Comparison of ENCODE assay signal across 8 cellular contexts in the genomic region with DNA sequence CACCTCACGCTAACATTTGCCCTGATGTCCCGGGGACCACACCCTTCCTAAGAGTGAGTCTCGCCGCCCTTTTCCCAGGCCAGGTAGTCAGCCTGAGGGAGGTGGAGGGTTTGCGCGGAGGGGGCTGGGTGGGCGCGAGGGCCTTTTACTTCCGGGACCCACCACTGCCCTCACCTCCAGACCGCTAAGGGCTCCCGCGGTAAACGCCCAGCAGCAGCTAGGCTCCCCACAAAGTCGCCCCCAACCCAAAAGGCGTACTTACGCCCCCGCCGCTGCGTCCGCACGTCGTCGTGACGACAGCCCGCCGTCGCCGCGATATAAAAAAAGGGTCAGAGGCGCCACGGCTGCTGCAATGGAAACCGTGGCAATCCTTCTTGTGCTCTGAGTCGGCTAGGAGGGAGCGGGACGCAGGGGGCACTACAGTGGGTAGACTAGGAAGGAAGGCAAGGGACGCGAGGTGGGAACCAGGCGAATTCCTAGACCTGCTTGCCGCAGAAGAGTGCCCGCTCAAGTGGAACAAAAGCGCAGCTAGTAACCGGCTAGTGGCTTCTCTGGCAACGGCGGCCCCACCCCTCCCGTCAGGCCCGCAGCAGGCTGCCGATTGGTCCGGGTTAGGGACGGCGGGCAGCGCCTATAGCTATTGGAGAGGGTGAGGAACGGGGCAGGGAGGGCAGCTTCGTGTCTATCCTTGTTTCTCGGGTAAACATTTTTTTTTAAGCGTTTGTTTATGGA. TPM values are rescaled to one million over a fixed set of nuclear protein-coding genes. Genes with fewer than 3 reads are reported as not detected.
DNase-seq lines count a peak whose midpoint lies in the region; ATAC-seq and TF ChIP-seq lines count a peak whose summit lies in the region.

A gene with protein sequence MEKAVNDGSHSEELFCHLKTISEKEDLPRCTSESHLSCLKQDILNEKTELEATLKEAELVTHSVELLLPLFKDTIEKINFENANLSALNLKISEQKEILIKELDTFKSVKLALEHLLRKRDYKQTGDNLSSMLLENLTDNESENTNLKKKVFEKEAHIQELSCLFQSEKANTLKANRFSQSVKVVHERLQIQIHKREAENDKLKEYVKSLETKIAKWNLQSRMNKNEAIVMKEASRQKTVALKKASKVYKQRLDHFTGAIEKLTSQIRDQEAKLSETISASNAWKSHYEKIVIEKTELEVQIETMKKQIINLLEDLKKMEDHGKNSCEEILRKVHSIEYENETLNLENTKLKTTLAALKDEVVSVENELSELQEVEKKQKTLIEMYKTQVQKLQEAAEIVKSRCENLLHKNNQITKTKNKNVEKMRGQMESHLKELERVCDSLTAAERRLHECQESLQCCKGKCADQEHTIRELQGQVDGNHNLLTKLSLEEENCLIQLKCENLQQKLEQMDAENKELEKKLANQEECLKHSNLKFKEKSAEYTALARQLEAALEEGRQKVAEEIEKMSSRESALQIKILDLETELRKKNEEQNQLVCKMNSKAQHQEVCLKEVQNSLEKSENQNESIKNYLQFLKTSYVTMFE (minus strand): TSS at position 553 of the 732 bp plus-strand sequence. CDS start 9,296 bp downstream, outside the sequence.

- H3K9me3 Mint-ChIP-seq in activated naive CD4-positive, alpha-beta T cell treated with anti-CD3 and anti-CD28 coated beads, Interleukin-2, amount 50 U/mL, for 72 hours, result peaks cover 0 to 5% of the 10 kb centered on the region in 2 donors

- peak; percentile 86 for DNase-seq in GM06990 (ENCODE audit: extremely low read depth, insufficient read length)
- DNase-seq in NCI-H1092 treated with DMSO at 0.1 percent for 48 hours (lab: John Stamatoyannopoulos, UW), result peak; percentile 85
- peak; percentile 64 for DNase-seq in SKM-1 (lab: John Stamatoyannopoulos, UW; ENCODE audit: unreplicated experiment)
- DNase-seq in activated naive CD4-positive, alpha-beta T cell treated with anti-CD3 and anti-CD28 coated beads, Interleukin-2, amount 50 U/mL, for 72 hours (ENCODE audit: low spot score in 2 of 2), result peak; percentile 87
- peak; percentile 84 for DNase-seq in globus pallidus (ENCODE audit: low spot score)
- DNase-seq in omental fat pad (ENCODE audit: low spot score), result peak; percentile 72
- peak; percentile 95 for DNase-seq in testis

- H3K4me3 ChIP-seq in GM06990 (replicated peaks; ENCODE audit: low read depth, low read length) (peak within 1 kb of the TSS; percentile 67), testis (peak within 1 kb of the TSS; percentile 73 to 94)

- peak within 1 kb of the TSS; percentile 89 to 98 for H3K27ac Mint-ChIP-seq in activated naive CD4-positive, alpha-beta T cell treated with anti-CD3 and anti-CD28 coated beads, Interleukin-2, amount 50 U/mL, for 72 hours

- H3K36me3 ChIP-seq in GM06990 (ENCODE audit: control insufficient read depth, insufficient read depth, low read length), result no peaks in the 10 kb centered on the region
- H3K36me3 ChIP-seq in testis (ENCODE audit: low read depth, missing control alignments), result no peaks in the 10 kb centered on the region

- ATAC-seq in HG02610 (IDR thresholded peaks at IDR 0.05; ENCODE audit: unreplicated experiment) (peak; percentile 100), omental fat pad (ENCODE audit: low FRiP score) (peak; percentile 99)
- ATAC-seq in activated naive CD4-positive, alpha-beta T cell treated with anti-CD3 and anti-CD28 coated beads, Interleukin-2, amount 50 U/mL, for 72 hours, result peak; percentile 100

- no peaks in the 10 kb centered on the region for H3K27me3 ChIP-seq in GM06990 (replicated peaks; ENCODE audit: control insufficient read depth, insufficient read depth, low read length)
- no peaks in the 10 kb centered on the region for H3K27me3 ChIP-seq in testis

- WGBS in testis, 2 donors, result 0 to 1% methylated on average over 31 to 55 of the region's 55 CpGs

- no peaks in the 10 kb centered on the region for H3K9me3 ChIP-seq in testis

- H3K4me1 ChIP-seq in testis, result peaks cover 6% of the 10 kb centered on the region

- no peak for TF ChIP-seq POLR2A in testis (IDR thresholded peaks at IDR 0.05)

- H3K27ac ChIP-seq in testis, result peak within 1 kb of the TSS; percentile 26 to 65

- intact Hi-C loops in testis (cut with DNase I; ENCODE audit: low total_unique reads), result no loop called here

- TF ChIP-seq CTCF in GM06990 (IDR thresholded peaks at IDR 0.05; ENCODE audit: insufficient read depth, low read length, poor library complexity, severe bottlenecking), result no peak
- TF ChIP-seq CTCF in omental fat pad (IDR thresholded peaks at IDR 0.05), result no peak
- TF ChIP-seq CTCF in testis (IDR thresholded peaks at IDR 0.05), result no peak

- H3K36me3 Mint-ChIP-seq in activated naive CD4-positive, alpha-beta T cell treated with anti-CD3 and anti-CD28 coated beads, Interleukin-2, amount 50 U/mL, for 72 hours, result peaks cover 3 to 6% of the 10 kb centered on the region in 2 donors

RNA-seq across cellular contexts. Expression of the gene that starts here (rescaled TPM):
- 10 to 100 TPM; 21.3 to 29.7 TPM for total RNA-seq in activated naive CD4-positive, alpha-beta T cell treated with anti-CD3 and anti-CD28 coated beads, Interleukin-2, amount 50 U/mL, for 72 hours
- total RNA-seq in omental fat pad (10 to 100 TPM; 32.9 to 67.9 (median 36.6) TPM), testis (10 to 100 TPM; 25.5 to 48.6 TPM)
- polyA plus RNA-seq in testis (ENCODE audit: insufficient read depth, low read depth, low replicate concordance), result 11.6 TPM

Comparison
In these comparisons a context has a peak if more than half of its experiments do, and no peak if none do; other contexts are left out.
1. Peak in every context shown above with its lines: DNase-seq, ATAC-seq, H3K4me3 ChIP-seq and H3K27ac ChIP-seq.